In genomic region chr17:7835818-7836595, GRCh38 we compare ENCODE assay signal across 2 cellular contexts.
A peak's percentile ranks its signal among the peaks of the same experiment; 100 is the strongest.
TF ChIP-seq lines count a peak whose summit lies in the region.

No MANE protein-coding gene starts in this region.

TF ChIP-seq in A549, 52 proteins besides CTCF, POLR2A, EP300 and RAD21 (continued from another document and continues in another):
- TF ChIP-seq NR3C1 (IDR thresholded peaks at IDR 0.05) (no peak), CBX2 (IDR thresholded peaks at IDR 0.05; ENCODE audit: borderline replicate concordance, low read depth) (no peak), MYC (IDR thresholded peaks at IDR 0.05; ENCODE audit: borderline replicate concordance, low read length) (0 out of 2 replicates have a peak, but pooled peaks have one; percentile 12), TP53 (CRISPR knock-in tag; IDR thresholded peaks at IDR 0.05) (peak; percentile 65; the same call in 1 of the 2 replicates), GATA3 (IDR thresholded peaks at IDR 0.05; ENCODE audit: borderline replicate concordance) (no peak; the same call in 1 of the 2 replicates), CHD4 (IDR thresholded peaks at IDR 0.05; ENCODE audit: borderline replicate concordance) (no peak), HOXB13 (CRISPR knock-in tag; IDR thresholded peaks at IDR 0.05; ENCODE audit: low read depth) (no peak), ESRRA (IDR thresholded peaks at IDR 0.05; ENCODE audit: borderline replicate concordance, low read length) (no peak), E2F6 (IDR thresholded peaks at IDR 0.05; ENCODE audit: borderline replicate concordance, low read depth) (no peak), KDM5A (IDR thresholded peaks at IDR 0.05) (no peak), HOXB5 (CRISPR knock-in tag; IDR thresholded peaks at IDR 0.05) (no peak), SMC3 (IDR thresholded peaks at IDR 0.05) (no peak), NPAS2 (CRISPR knock-in tag; IDR thresholded peaks at IDR 0.05; ENCODE audit: borderline replicate concordance) (no peak), FOSB (CRISPR knock-in tag; IDR thresholded peaks at IDR 0.05) (no peak), RCOR1 (IDR thresholded peaks at IDR 0.05; ENCODE audit: low read depth, low read length) (no peak), JUN (IDR thresholded peaks at IDR 0.05) (peak in 1 of 2 experiments; percentile 12; a peak in 1 of 5 replicates), RNF2 (IDR thresholded peaks at IDR 0.05; ENCODE audit: borderline replicate concordance, low read depth) (no peak), MAZ (IDR thresholded peaks at IDR 0.05; ENCODE audit: borderline replicate concordance, low read depth, low read length) (0 out of 2 replicates have a peak, but pooled peaks have one; percentile 4), KDM1A (IDR thresholded peaks at IDR 0.05; ENCODE audit: low read depth) (no peak), RARB (CRISPR knock-in tag; IDR thresholded peaks at IDR 0.05) (no peak), FOXS1 (CRISPR knock-in tag; IDR thresholded peaks at IDR 0.05) (no peak), SREBF2 (IDR thresholded peaks at IDR 0.05) (no peak), NFE2L2 (conservative IDR thresholded peaks at IDR 0.05; ENCODE audit: low read length) (no peak), REST (IDR thresholded peaks at IDR 0.05) (no peak), BHLHE40 (IDR thresholded peaks at IDR 0.05; ENCODE audit: low read depth, low read length) (no peak)
- TF ChIP-seq, protein P1, sequence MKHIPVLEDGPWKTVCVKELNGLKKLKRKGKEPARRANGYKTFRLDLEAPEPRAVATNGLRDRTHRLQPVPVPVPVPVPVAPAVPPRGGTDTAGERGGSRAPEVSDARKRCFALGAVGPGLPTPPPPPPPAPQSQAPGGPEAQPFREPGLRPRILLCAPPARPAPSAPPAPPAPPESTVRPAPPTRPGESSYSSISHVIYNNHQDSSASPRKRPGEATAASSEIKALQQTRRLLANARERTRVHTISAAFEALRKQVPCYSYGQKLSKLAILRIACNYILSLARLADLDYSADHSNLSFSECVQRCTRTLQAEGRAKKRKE (CRISPR knock-in tag; IDR thresholded peaks at IDR 0.05; ENCODE audit: low read depth): no peak
- TF ChIP-seq, protein P2, sequence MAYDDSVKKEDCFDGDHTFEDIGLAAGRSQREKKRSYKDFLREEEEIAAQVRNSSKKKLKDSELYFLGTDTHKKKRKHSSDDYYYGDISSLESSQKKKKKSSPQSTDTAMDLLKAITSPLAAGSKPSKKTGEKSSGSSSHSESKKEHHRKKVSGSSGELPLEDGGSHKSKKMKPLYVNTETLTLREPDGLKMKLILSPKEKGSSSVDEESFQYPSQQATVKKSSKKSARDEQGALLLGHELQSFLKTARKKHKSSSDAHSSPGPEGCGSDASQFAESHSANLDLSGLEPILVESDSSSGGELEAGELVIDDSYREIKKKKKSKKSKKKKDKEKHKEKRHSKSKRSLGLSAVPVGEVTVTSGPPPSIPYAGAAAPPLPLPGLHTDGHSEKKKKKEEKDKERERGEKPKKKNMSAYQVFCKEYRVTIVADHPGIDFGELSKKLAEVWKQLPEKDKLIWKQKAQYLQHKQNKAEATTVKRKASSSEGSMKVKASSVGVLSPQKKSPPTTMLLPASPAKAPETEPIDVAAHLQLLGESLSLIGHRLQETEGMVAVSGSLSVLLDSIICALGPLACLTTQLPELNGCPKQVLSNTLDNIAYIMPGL (CRISPR knock-in tag; IDR thresholded peaks at IDR 0.05; ENCODE audit: borderline replicate concordance): no peak; the same call in 1 of the 2 replicates
- TF ChIP-seq, protein P3, sequence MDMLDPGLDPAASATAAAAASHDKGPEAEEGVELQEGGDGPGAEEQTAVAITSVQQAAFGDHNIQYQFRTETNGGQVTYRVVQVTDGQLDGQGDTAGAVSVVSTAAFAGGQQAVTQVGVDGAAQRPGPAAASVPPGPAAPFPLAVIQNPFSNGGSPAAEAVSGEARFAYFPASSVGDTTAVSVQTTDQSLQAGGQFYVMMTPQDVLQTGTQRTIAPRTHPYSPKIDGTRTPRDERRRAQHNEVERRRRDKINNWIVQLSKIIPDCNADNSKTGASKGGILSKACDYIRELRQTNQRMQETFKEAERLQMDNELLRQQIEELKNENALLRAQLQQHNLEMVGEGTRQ (IDR thresholded peaks at IDR 0.05): no peak
- TF ChIP-seq, protein P4, sequence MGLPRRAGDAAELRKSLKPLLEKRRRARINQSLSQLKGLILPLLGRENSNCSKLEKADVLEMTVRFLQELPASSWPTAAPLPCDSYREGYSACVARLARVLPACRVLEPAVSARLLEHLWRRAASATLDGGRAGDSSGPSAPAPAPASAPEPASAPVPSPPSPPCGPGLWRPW (IDR thresholded peaks at IDR 0.05): no peak

TF ChIP-seq in PFSK-1, 5 proteins besides CTCF, POLR2A, EP300 and RAD21 (continued from another document):
- TF ChIP-seq REST (IDR thresholded peaks at IDR 0.05; ENCODE audit: insufficient read depth in 1 of 2, low read depth in 2 of 2, low read length in 2 of 2) (no peak), POLR2AphosphoS5 (IDR thresholded peaks at IDR 0.05; ENCODE audit: low read depth, low read length) (peak; percentile 74), FOXP2 (optimal IDR thresholded peaks at IDR 0.05; ENCODE audit: borderline replicate concordance, extremely low read depth, extremely low read length, insufficient read depth) (no peak)
